ENCODE assay signal across 8 cellular contexts in the genomic region with DNA sequence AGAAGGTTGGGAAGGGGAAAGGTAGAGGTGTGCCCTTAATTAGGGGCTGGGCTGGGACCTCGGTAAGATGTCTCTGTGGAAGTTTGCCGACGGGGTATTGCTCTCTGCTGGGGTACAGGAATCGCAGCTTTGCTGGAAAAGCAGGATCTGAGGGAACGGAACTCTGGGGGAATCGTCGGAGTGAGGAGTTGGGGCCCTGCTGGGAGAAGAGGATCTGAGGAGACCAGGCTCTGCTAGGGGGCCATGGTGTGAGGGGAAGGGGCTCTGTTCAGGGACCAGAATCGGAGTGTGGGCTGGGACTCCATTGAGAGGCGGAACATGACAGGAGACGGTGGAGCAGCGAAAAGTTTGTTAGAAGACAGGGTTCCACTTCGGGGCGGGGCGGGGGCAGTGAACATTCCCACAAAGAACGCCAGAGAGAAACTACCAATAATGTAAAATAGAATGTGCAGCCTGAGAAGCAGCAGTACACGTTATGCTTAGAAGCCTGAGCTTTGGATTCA. TPM values are rescaled to one million over a fixed set of nuclear protein-coding genes. Genes with fewer than 3 reads are reported as not detected.
DNase-seq lines count a peak whose midpoint lies in the region; ATAC-seq, FAIRE-seq and TF ChIP-seq lines count a peak whose summit lies in the region.

No MANE protein-coding gene starts in this region.

- H3K27ac ChIP-seq in HEK293 (ENCODE audit: extremely low read depth, low read depth, low read length) (peak overlapping the region; percentile 51), endothelial cell of umbilical vein (ENCODE audit: insufficient read depth, low read depth, low read length) (no peak overlapping the region)

- H2AFZ ChIP-seq in endothelial cell of umbilical vein (ENCODE audit: low read depth, low read length) = peak overlapping the region; percentile 49

- H3K4me1 ChIP-seq in HEK293 (ENCODE audit: control insufficient read depth, insufficient read depth, low read length) (no peaks in the 10 kb centered on the region), endothelial cell of umbilical vein (ENCODE audit: control insufficient read depth, extremely low read depth, insufficient read depth, low read length) (peaks cover 13% of the 10 kb centered on the region)

- H3K27me3 Mint-ChIP-seq in type B pancreatic cell = no peaks in the 10 kb centered on the region

- H3K4me3 Mint-ChIP-seq in type B pancreatic cell = peak overlapping the region; percentile 100

- H3K4me1 Mint-ChIP-seq in type B pancreatic cell (ENCODE audit: unreplicated experiment) = peaks cover 24% of the 10 kb centered on the region

- H3K27me3 ChIP-seq in endothelial cell of umbilical vein (ENCODE audit: control insufficient read depth in 2 of 2, insufficient read depth in 2 of 2, low read length in 2 of 2) = no peaks in the 10 kb centered on the region

- TF ChIP-seq POLR2A in endothelial cell of umbilical vein (IDR thresholded peaks at IDR 0.05; ENCODE audit: low read depth, low read length) = no peak

- H3K9ac ChIP-seq in endothelial cell of umbilical vein (replicated peaks; ENCODE audit: extremely low read depth, insufficient read depth, low read length) = peak overlapping the region; percentile 66

- CTCF ChIA-PET in HEK293 (lab: Yijun Ruan, JAX) = no interaction called here
- CTCF ChIA-PET in endothelial cell of umbilical vein (lab: Charles Lee) = interaction anchor here (0.6 to 1.0 kb wide), 4 partner anchors 45 to 224 kb away, joined by 3 to 7 read pairs (median 4); partner anchors contain the start of gene INTS4

- H3K4me2 ChIP-seq in endothelial cell of umbilical vein (ENCODE audit: insufficient read depth, low read length) = peak overlapping the region; percentile 89

- no peaks in the 10 kb centered on the region for H3K9me3 ChIP-seq in HEK293 (ENCODE audit: control insufficient read depth, insufficient read depth, low read depth, low read length)
- no peaks in the 10 kb centered on the region for H3K9me3 ChIP-seq in endothelial cell of umbilical vein (replicated peaks; ENCODE audit: control insufficient read depth, insufficient read depth, low read length)

- dilution Hi-C loops in endothelial cell of umbilical vein (cut with MboI; ENCODE audit: extremely low pct_ligation_motif_present, low sequenced_read_pairs) = no loop called here

- BruUV-seq in endothelial cell of umbilical vein (replicated peaks; lab: Mats Ljungman, UMichigan) = no TSS peak

- H3K36me3 ChIP-seq in HEK293 (ENCODE audit: control insufficient read depth in 2 of 2, insufficient read depth in 1 of 2, low read length in 2 of 2) (no peaks in the 10 kb centered on the region), endothelial cell of umbilical vein (ENCODE audit: control insufficient read depth in 2 of 2, extremely low read depth in 1 of 2, insufficient read depth in 2 of 2, low read length in 2 of 2) (peaks cover 0 to 2% of the 10 kb centered on the region in 2 experiments)

- peak; percentile 53 for FAIRE-seq in endothelial cell of umbilical vein (lab: Jason Lieb, UNC)

- H3K9me1 ChIP-seq in endothelial cell of umbilical vein (replicated peaks; ENCODE audit: control insufficient read depth, extremely low read depth, insufficient read depth, low read length) = no peaks in the 10 kb centered on the region

- H3K36me3 Mint-ChIP-seq in type B pancreatic cell = no peaks in the 10 kb centered on the region

- POLR2A ChIA-PET in HEK293 (lab: Yijun Ruan, JAX) (interaction anchor here (1.5 kb wide), 1 partner anchor 173 kb away, joined by 8 read pairs; the partner anchor contains the start of gene INTS4), endothelial cell of umbilical vein (lab: Charles Lee) (interaction anchor here (0.6 to 1.0 kb wide), 2 partner anchors 173 to 224 kb away, joined by 3 to 4 read pairs; no protein-coding TSS in a partner anchor)

- intact Hi-C loops in endothelial cell of umbilical vein (cut with micrococcal nuclease) = loop anchor here (1.0 to 5.0 kb wide), 6 partner anchors 21 to 739 kb away; partner anchors contain the start of genes GAB2 and INTS4

- H3K27ac Mint-ChIP-seq in type B pancreatic cell = peak overlapping the region; percentile 95

- no peaks in the 10 kb centered on the region for H3K9me3 Mint-ChIP-seq in type B pancreatic cell

- peak; percentile 32 for DNase-seq in Ammon's horn (ENCODE audit: low spot score)
- DNase-seq in activated CD4-positive, alpha-beta T cell treated with anti-CD3 and anti-CD28 coated beads, Interleukin-2, amount 50 U/mL, for 48 hours = peak; percentile 4 to 27
- DNase-seq in endothelial cell of umbilical vein (ENCODE audit: low read depth, low spot score) = peak; percentile 57
- DNase-seq in mucosa of gallbladder (ENCODE audit: low spot score) = peak; percentile 12
- no peak for DNase-seq in type B pancreatic cell (ENCODE audit: extremely low spot score, unreplicated experiment)

- H4K20me1 ChIP-seq in endothelial cell of umbilical vein (replicated peaks; ENCODE audit: control insufficient read depth, extremely low read depth, insufficient read depth, low read length) = peaks cover 13% of the 10 kb centered on the region

- H3K4me3 ChIP-seq in HEK293 (ENCODE audit: low read depth, low read length) (peak overlapping the region; percentile 100), endothelial cell of umbilical vein (replicated peaks in 1 of 3; ENCODE audit: insufficient read depth in 1 of 3, low read depth in 1 of 3, low read length in 3 of 3) (peak overlapping the region; percentile 69 to 96 (median 88))

- peaks cover 46% of the 10 kb centered on the region for H3K79me2 ChIP-seq in endothelial cell of umbilical vein (ENCODE audit: control insufficient read depth, insufficient read depth, low read length)

- TF ChIP-seq CTCF in HEK293 (tag by site-specific recombination; IDR thresholded peaks at IDR 0.05) (no peak), endothelial cell of umbilical vein (IDR thresholded peaks at IDR 0.05; ENCODE audit: extremely low read depth in 1 of 2, insufficient read depth in 1 of 2, low read depth in 1 of 2, low read length in 2 of 2) (no peak), type B pancreatic cell (conservative IDR thresholded peaks at IDR 0.05) (no peak)

- ATAC-seq in GM19324 (IDR thresholded peaks at IDR 0.05; ENCODE audit: low FRiP score, unreplicated experiment) = no peak
- no peak for ATAC-seq in HG02571 (IDR thresholded peaks at IDR 0.05; ENCODE audit: unreplicated experiment)

TF ChIP-seq in HEK293, 187 proteins besides CTCF, POLR2A, EP300 and RAD21 (continues in another document):
- TF ChIP-seq, protein P1, sequence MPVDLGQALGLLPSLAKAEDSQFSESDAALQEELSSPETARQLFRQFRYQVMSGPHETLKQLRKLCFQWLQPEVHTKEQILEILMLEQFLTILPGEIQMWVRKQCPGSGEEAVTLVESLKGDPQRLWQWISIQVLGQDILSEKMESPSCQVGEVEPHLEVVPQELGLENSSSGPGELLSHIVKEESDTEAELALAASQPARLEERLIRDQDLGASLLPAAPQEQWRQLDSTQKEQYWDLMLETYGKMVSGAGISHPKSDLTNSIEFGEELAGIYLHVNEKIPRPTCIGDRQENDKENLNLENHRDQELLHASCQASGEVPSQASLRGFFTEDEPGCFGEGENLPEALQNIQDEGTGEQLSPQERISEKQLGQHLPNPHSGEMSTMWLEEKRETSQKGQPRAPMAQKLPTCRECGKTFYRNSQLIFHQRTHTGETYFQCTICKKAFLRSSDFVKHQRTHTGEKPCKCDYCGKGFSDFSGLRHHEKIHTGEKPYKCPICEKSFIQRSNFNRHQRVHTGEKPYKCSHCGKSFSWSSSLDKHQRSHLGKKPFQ (tag by site-specific recombination; IDR thresholded peaks at IDR 0.05) = no peak
- TF ChIP-seq TCF7L2 (IDR thresholded peaks at IDR 0.05; ENCODE audit: borderline replicate concordance, low read depth, low read length) (no peak), ZBTB20 (tag by site-specific recombination; IDR thresholded peaks at IDR 0.05) (peak; percentile 80)

TF ChIP-seq in endothelial cell of umbilical vein, 7 proteins besides CTCF, POLR2A, EP300 and RAD21:
- no peak for TF ChIP-seq JUN (IDR thresholded peaks at IDR 0.05; ENCODE audit: borderline replicate concordance, insufficient read depth, insufficient read length, low read depth)

RNA-seq across cellular contexts. Expression of gene AAMDC, which starts 0.5 kb away (rescaled TPM):
- total RNA-seq in endothelial cell of umbilical vein (51.0 and 57.1 TPM in 2 replicates), mucosa of gallbladder (23.3 TPM), type B pancreatic cell (ENCODE audit: low replicate concordance) (16.9 and 33.6 TPM in 2 replicates)
- 28.2 and 48.1 TPM in 2 replicates for polyA plus RNA-seq in endothelial cell of umbilical vein
- polyA plus RNA-seq in endothelial cell of umbilical vein (2011; cell fraction: cytosol; rRNA removed) = 58.5 and 79.8 TPM in 2 replicates
- polyA plus RNA-seq in endothelial cell of umbilical vein (2011; cell fraction: nucleus; rRNA removed) = 22.5 and 26.1 TPM in 2 replicates
- polyA plus RNA-seq in endothelial cell of umbilical vein (2012) = 147 and 151 TPM in 2 replicates
- 14.1 and 20.4 TPM in 2 replicates for polyA minus RNA-seq in endothelial cell of umbilical vein
- polyA minus RNA-seq in endothelial cell of umbilical vein (2011; cell fraction: cytosol; rRNA and poly(A)+ RNA removed) = 5.6 TPM
- 6.5 and 10.7 TPM in 2 replicates for polyA minus RNA-seq in endothelial cell of umbilical vein (2011; cell fraction: nucleus; rRNA and poly(A)+ RNA removed)

RNA-seq across cellular contexts. Expression of gene RSF1, which starts 0.9 kb away (rescaled TPM):
- 55.1 and 58.6 TPM in 2 replicates for total RNA-seq in endothelial cell of umbilical vein
- polyA plus RNA-seq in endothelial cell of umbilical vein = 4.9 and 10.0 TPM in 2 replicates
- 14.8 and 20.1 TPM in 2 replicates for polyA plus RNA-seq in endothelial cell of umbilical vein (2011; cell fraction: cytosol; rRNA removed)
- polyA plus RNA-seq in endothelial cell of umbilical vein (2011; cell fraction: nucleus; rRNA removed) = 19.1 and 40.4 TPM in 2 replicates
- polyA plus RNA-seq in endothelial cell of umbilical vein (2012) = 40.4 and 51.1 TPM in 2 replicates
- polyA minus RNA-seq in endothelial cell of umbilical vein = 32.5 and 35.3 TPM in 2 replicates
- polyA minus RNA-seq in endothelial cell of umbilical vein (2011; cell fraction: cytosol; rRNA and poly(A)+ RNA removed) = 32.9 TPM
- 43.1 and 53.1 TPM in 2 replicates for polyA minus RNA-seq in endothelial cell of umbilical vein (2011; cell fraction: nucleus; rRNA and poly(A)+ RNA removed)
- 62.5 TPM for total RNA-seq in mucosa of gallbladder
- 56.6 and 74.2 TPM in 2 replicates for total RNA-seq in type B pancreatic cell (ENCODE audit: low replicate concordance)
